ENCODE assay signal across 1 cellular context in the genomic region with DNA sequence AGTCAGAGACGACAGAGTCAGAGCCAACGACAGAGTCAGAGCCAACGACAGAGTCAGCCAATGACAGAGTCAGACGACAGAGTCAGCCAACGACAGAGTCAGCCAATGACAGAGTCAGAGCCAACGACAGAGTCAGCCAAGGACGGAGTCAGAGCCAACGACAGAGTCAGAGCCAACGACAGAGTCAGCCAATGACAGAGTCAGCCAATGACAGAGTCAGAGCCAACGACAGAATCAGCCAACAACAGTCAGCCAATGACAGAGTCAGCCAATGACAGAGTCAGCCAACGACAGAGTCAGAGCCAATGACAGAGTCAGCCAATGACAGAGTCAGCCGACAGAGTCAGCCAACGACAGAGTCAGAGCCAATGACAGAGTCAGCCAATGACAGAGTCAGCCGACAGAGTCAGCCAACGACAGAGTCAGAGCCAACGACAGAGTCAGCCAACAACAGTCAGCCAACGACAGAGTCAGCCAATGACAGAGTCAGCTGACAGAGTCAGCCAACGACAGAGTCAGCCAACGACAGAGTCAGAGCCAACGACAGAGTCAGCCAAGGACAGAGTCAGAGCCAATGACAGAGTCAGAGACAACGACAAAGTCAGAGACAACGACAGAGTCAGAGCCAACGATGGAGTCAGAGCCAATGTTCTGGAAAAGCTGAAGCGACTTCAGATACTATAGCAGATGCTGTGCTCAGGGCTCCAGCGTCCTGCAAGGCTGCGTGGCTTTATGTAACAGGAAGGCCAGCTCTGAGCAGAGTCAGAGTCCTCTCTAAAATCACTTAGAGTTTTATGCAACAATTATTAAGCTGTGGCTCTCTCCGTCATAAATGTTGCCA. TPM values are rescaled to one million over a fixed set of nuclear protein-coding genes. Genes with fewer than 3 reads are reported as not detected.
"Had no signal": no experiment of that assay in that cellular context is flagged by ENCODE, and none has a peak within 500 bp of the region (broad histone marks: within the 10 kb centered on the region; RNA-seq: fewer than 3 reads in every experiment).

No MANE protein-coding gene starts in this region.

RNA-seq across cellular contexts. Expression of a gene that starts 30.6 kb away (rescaled TPM):
- total RNA-seq: foreskin keratinocyte had no signal
